32 cellular contexts compared by ENCODE assay signal in genomic region chr3:44171891-44172290, GRCh38.
"Had no signal": no experiment of that assay in that cellular context is flagged by ENCODE, and none has a peak within 500 bp of the region (broad histone marks: within the 10 kb centered on the region; RNA-seq: fewer than 3 reads in every experiment).

No MANE protein-coding gene starts in this region.

- DNase-seq: activated effector memory CD4-positive, alpha-beta T cell treated with anti-CD3 and anti-CD28 coated beads, Interleukin-2, amount 50 U/mL, for 16 hours; activated effector memory CD4-positive, alpha-beta T cell treated with Interleukin-2 at 50 U/mL for 16 hours; activated gamma-delta T cell; activated gamma-delta T cell treated with Interleukin-2 at 50 U/mL for 16 hours; activated naive CD4-positive, alpha-beta T cell; activated naive CD4-positive, alpha-beta T cell treated with anti-CD3 and anti-CD28 coated beads for 36 hours; activated naive CD4-positive, alpha-beta T cell treated with anti-CD3 and anti-CD28 coated beads, Interleukin-2, amount 10 ng/mL, durations not matched to agents 7 days and 5 days; activated naive CD4-positive, alpha-beta T cell treated with anti-CD3 and anti-CD28 coated beads, Interleukin-2, amount 50 U/mL, for 16 hours; activated naive CD4-positive, alpha-beta T cell treated with Interleukin-2 at 50 U/mL for 16 hours; activated naive CD8-positive, alpha-beta T cell treated with anti-CD3 and anti-CD28 coated beads for 36 hours; activated naive CD8-positive, alpha-beta T cell treated with anti-CD3 and anti-CD28 coated beads, Interleukin-2, amount 10 ng/mL, durations not matched to agents 7 days and 5 days; activated naive CD8-positive, alpha-beta T cell treated with anti-CD3 and anti-CD28 coated beads, Interleukin-2, amount 50 U/mL, for 24 hours; activated T-cell treated with anti-CD3 and anti-CD28 coated beads, Interleukin-2, amount 50 U/mL, for 1 hour; activated T-cell treated with anti-CD3 and anti-CD28 coated beads, Interleukin-2, amount 50 U/mL, for 24 hours; activated T-cell treated with anti-CD3 and anti-CD28 coated beads, Interleukin-2, amount 50 U/mL, for 4 hours; activated T-cell treated with anti-CD3 and anti-CD28 coated beads, Interleukin-2, amount 50 U/mL, for 48 hours; activated T-cell treated with anti-CD3 and anti-CD28 coated beads, Interleukin-2, amount 50 U/mL, for 72 hours; adrenal gland; amniotic stem cell; amygdala; anterior cingulate cortex; aorta; body of pancreas; brain microvascular endothelial cell; central memory CD4-positive, alpha-beta T cell; cerebellar nuclear complex had no signal

- H3K4me1 ChIP-seq: adrenal gland, ascending aorta, body of pancreas, breast epithelium had no signal

- H3K4me3 ChIP-seq: adrenal gland, ascending aorta, body of pancreas, breast epithelium, cardiac muscle cell had no signal

- H3K27ac ChIP-seq: adrenal gland, ascending aorta, body of pancreas, brain microvascular endothelial cell, breast epithelium, cardiac muscle cell had no signal

- H3K9me3 ChIP-seq: adrenal gland, ascending aorta, body of pancreas, breast epithelium had no signal

- ATAC-seq: activated naive CD4-positive, alpha-beta T cell treated with anti-CD3 and anti-CD28 coated beads, Interleukin-2, amount 50 U/mL, for 72 hours; activated naive CD8-positive, alpha-beta T cell treated with anti-CD3 and anti-CD28 coated beads, Interleukin-2, amount 50 U/mL, for 24 hours; activated T-cell treated with anti-CD3 and anti-CD28 coated beads, Interleukin-2, amount 50 U/mL, for 4 hours; activated T-cell treated with anti-CD3 and anti-CD28 coated beads, Interleukin-2, amount 50 U/mL, for 72 hours; activated T-helper 17 cell treated with anti-CD3 and anti-CD28 coated beads, Interleukin-2, amount 50 U/mL, for 72 hours; body of pancreas had no signal

- FAIRE-seq: astrocyte had no signal

- H3K27me3 ChIP-seq: adrenal gland, ascending aorta, body of pancreas, brain microvascular endothelial cell, breast epithelium had no signal

- H3K36me3 ChIP-seq: adrenal gland, ascending aorta, brain microvascular endothelial cell, breast epithelium, cardiac muscle cell had no signal
